In the genomic region with DNA sequence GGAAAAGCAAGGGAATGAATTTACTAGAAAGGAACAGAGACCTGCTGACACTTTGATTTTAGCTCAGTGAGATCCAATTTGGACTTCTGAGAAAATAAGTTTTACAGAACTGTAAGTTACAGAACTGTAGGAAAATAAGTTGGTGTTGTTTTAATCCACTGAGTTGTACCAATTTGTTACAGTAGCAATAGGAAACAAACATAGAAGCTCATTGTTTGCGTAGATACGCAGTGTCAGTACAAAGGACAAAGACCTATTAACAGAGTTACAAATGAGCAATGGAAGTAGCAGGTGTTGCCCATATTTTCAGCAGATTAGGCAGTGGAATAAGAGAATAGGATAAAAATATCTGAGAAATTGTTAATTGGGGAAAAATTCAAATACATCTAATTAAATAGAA, we compare ENCODE assay signal across 19 cellular contexts.
"Had no signal": no experiment of that assay in that cellular context is flagged by ENCODE, and none has a peak within 500 bp of the region (broad histone marks: within the 10 kb centered on the region; RNA-seq: fewer than 3 reads in every experiment).

No MANE protein-coding gene starts in this region.

- DNase-seq: activated CD4-positive, alpha-beta T cell treated with anti-CD3 and anti-CD28 coated beads for 1 hour; activated CD4-positive, alpha-beta T cell treated with anti-CD3 and anti-CD28 coated beads, Interleukin-2, amount 50 U/mL, for 4 hours; activated CD8-positive, alpha-beta memory T cell treated with anti-CD3 and anti-CD28 coated beads for 24 hours; activated CD8-positive, alpha-beta memory T cell treated with anti-CD3 and anti-CD28 coated beads, Interleukin-2, amount 50 U/mL, for 4 hours; activated naive CD4-positive, alpha-beta T cell treated with anti-CD3 and anti-CD28 coated beads, Interleukin-2, amount 10 ng/mL, durations not matched to agents 7 days and 5 days; activated T-cell treated with anti-CD3 and anti-CD28 coated beads, Interleukin-2, amount 50 U/mL, for 24 hours; effector CD8-positive, alpha-beta T cell; erythroblast; foreskin fibroblast; left colon; mesendoderm; naive thymus-derived CD4-positive, alpha-beta T cell; occipital lobe; retina; sigmoid colon; stimulated activated CD4-positive, alpha-beta T cell treated with anti-CD3 and anti-CD28 coated beads, Interleukin-15, amount 100 ng/mL, for 24 hours; stomach; T-helper 1 cell; upper lobe of left lung had no signal
